In the genomic region with DNA sequence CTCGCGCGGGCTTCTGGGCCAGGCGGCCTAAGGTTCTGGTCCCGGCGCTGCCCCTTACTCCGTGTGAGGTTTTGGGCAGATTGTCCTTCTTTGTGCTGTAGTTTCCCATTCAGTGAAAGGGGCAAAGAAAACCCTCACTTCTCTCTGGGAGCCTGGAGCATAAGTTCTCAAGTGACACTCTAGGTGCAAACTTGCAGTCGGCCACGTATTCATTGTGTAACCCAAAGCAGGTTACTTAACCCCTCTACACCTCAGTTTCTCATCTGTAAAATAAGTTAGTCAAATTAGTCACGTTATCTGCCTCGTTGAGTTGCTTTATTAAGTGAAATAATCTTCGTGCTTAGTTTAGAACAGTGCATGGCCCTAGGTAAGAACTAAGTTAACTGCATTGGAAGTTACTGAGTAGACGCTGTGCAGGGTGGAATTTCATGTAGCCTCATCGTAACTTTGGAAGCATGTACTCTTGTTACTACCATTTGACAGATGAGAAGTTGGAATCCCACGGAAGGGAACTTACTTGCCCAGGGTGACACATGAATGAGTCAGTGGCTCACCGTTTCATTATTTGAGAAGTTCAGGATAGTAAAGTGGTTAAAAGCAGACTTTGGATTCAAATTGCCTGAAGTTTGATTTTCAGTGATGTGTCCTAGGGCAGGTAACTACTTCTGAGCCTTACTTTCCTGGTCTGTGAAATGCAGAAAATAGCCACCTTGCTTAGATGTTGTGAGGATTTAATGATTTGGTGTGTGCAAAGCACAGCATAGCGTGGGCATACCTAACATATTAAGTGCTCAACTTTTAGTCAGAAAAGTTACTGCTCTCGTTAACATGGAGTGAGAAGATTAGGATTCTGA, we compare ENCODE assay signal across 8 cellular contexts. TPM values are rescaled to one million over a fixed set of nuclear protein-coding genes. Genes with fewer than 3 reads are reported as not detected.
DNase-seq lines count a peak whose midpoint lies in the region; ATAC-seq and TF ChIP-seq lines count a peak whose summit lies in the region.

No MANE protein-coding gene starts in this region.

- POLR2A ChIA-PET in Caco-2 (lab: Charles Lee): interaction anchor here (0.9 to 2.4 kb wide), 7 partner anchors 10 to 362 kb away, joined by 3 to 38 read pairs (median 11); a partner anchor contains a TSS
- POLR2A ChIA-PET in activated naive CD8-positive, alpha-beta T cell treated with anti-CD3 and anti-CD28 coated beads, Interleukin-2, amount 10 ng/mL, durations not matched to agents 7 days and 5 days (lab: Charles Lee): interaction anchor here (0.6 to 3.1 kb wide), 10 partner anchors 11 to 1452 kb away, joined by 3 to 49 read pairs (median 4); a partner anchor contains a TSS

- intact Hi-C loops in Caco-2 (cut with micrococcal nuclease; ENCODE audit: unreplicated experiment): loop anchor here (10.0 kb wide), 1 partner anchor 175 kb away; no protein-coding TSS in a partner anchor

- no peak for DNase-seq in Caco-2
- no peak for DNase-seq in activated naive CD8-positive, alpha-beta T cell treated with anti-CD3 and anti-CD28 coated beads, Interleukin-2, amount 10 ng/mL, durations not matched to agents 7 days and 5 days
- peak in 1 of 3 donors; percentile 13 for DNase-seq in immature natural killer cell
- no peak for DNase-seq in stimulated activated naive CD8-positive, alpha-beta T cell treated with anti-CD3 and anti-CD28 coated beads, Interleukin-15, amount 100 ng/mL, for 72 hours
- no peak for DNase-seq in putamen (ENCODE audit: low spot score)
- DNase-seq in NCI-H510A (lab: John Stamatoyannopoulos, UW): no peak

- H3K36me3 ChIP-seq in Caco-2 (ENCODE audit: control insufficient read depth, insufficient read depth, low read length): peaks cover 5% of the 10 kb centered on the region; the same call in 1 of the 2 replicates

- no peaks in the 10 kb centered on the region for H3K27me3 ChIP-seq in Caco-2 (replicated peaks; ENCODE audit: control insufficient read depth, insufficient read depth, low read length)

- H3K27me3 Mint-ChIP-seq in Caco-2 (ENCODE audit: insufficient read depth, unreplicated experiment) (no peaks in the 10 kb centered on the region), immature natural killer cell (ENCODE audit: low read depth in 3 of 3) (peaks cover 3 to 18% (median 12%) of the 10 kb centered on the region in 3 donors)
- no peaks in the 10 kb centered on the region for H3K27me3 Mint-ChIP-seq in activated naive CD8-positive, alpha-beta T cell treated with anti-CD3 and anti-CD28 coated beads, Interleukin-2, amount 10 ng/mL, durations not matched to agents 7 days and 5 days
- no peaks in the 10 kb centered on the region for H3K27me3 Mint-ChIP-seq in stimulated activated naive CD8-positive, alpha-beta T cell treated with anti-CD3 and anti-CD28 coated beads, Interleukin-15, amount 100 ng/mL, for 72 hours

- peaks cover 18% of the 10 kb centered on the region for H3K4me1 Mint-ChIP-seq in Caco-2 (ENCODE audit: low read depth, unreplicated experiment)
- H3K4me1 Mint-ChIP-seq in activated naive CD8-positive, alpha-beta T cell treated with anti-CD3 and anti-CD28 coated beads, Interleukin-2, amount 10 ng/mL, durations not matched to agents 7 days and 5 days: peaks cover 28% of the 10 kb centered on the region
- H3K4me1 Mint-ChIP-seq in immature natural killer cell: peaks cover 46 to 61% of the 10 kb centered on the region in 2 donors
- H3K4me1 Mint-ChIP-seq in stimulated activated naive CD8-positive, alpha-beta T cell treated with anti-CD3 and anti-CD28 coated beads, Interleukin-15, amount 100 ng/mL, for 72 hours: peaks cover 48% of the 10 kb centered on the region

- peak overlapping the region; percentile 71 for H3K4me3 ChIP-seq in Caco-2 (ENCODE audit: low read depth, low read length)

- H3K27ac Mint-ChIP-seq in Caco-2 (ENCODE audit: unreplicated experiment): peak overlapping the region; percentile 98
- H3K27ac Mint-ChIP-seq in activated naive CD8-positive, alpha-beta T cell treated with anti-CD3 and anti-CD28 coated beads, Interleukin-2, amount 10 ng/mL, durations not matched to agents 7 days and 5 days: peak overlapping the region; percentile 95
- H3K27ac Mint-ChIP-seq in immature natural killer cell: peak overlapping the region; percentile 84 to 98 (median 94)
- H3K27ac Mint-ChIP-seq in stimulated activated naive CD8-positive, alpha-beta T cell treated with anti-CD3 and anti-CD28 coated beads, Interleukin-15, amount 100 ng/mL, for 72 hours: peak overlapping the region; percentile 97 to 100

- peaks cover 8% of the 10 kb centered on the region; the same call in 1 of the 2 replicates for H3K4me1 ChIP-seq in Caco-2

- no peak for ATAC-seq in activated naive CD8-positive, alpha-beta T cell treated with anti-CD3 and anti-CD28 coated beads, Interleukin-2, amount 10 ng/mL, durations not matched to agents 7 days and 5 days (ENCODE audit: low read depth)
- no peak for ATAC-seq in stimulated activated naive CD8-positive, alpha-beta T cell treated with anti-CD3 and anti-CD28 coated beads, Interleukin-15, amount 100 ng/mL, for 72 hours
- ATAC-seq in HG03095 (IDR thresholded peaks at IDR 0.05; ENCODE audit: unreplicated experiment): no peak

- H3K4me3 Mint-ChIP-seq in Caco-2 (ENCODE audit: unreplicated experiment) (peak overlapping the region; percentile 94), immature natural killer cell (peak overlapping the region; percentile 93 to 99 (median 95))
- H3K4me3 Mint-ChIP-seq in activated naive CD8-positive, alpha-beta T cell treated with anti-CD3 and anti-CD28 coated beads, Interleukin-2, amount 10 ng/mL, durations not matched to agents 7 days and 5 days: peak overlapping the region; percentile 94
- peak overlapping the region; percentile 97 to 98 for H3K4me3 Mint-ChIP-seq in stimulated activated naive CD8-positive, alpha-beta T cell treated with anti-CD3 and anti-CD28 coated beads, Interleukin-15, amount 100 ng/mL, for 72 hours

- TF ChIP-seq EP300 in Ishikawa (IDR thresholded peaks at IDR 0.05; ENCODE audit: borderline replicate concordance): no peak

- H3K9me3 ChIP-seq in Caco-2: no peaks in the 10 kb centered on the region

- no peak for TF ChIP-seq CTCF in Caco-2 (IDR thresholded peaks at IDR 0.05; ENCODE audit: insufficient read depth in 1 of 2, low read depth in 1 of 2, low read length in 1 of 2, severe bottlenecking in 1 of 2, unreplicated experiment in 1 of 2)

- BruUV-seq in Caco-2 (replicated peaks; lab: Mats Ljungman, UMichigan): TSS peak; percentile 47

- peaks cover 60% of the 10 kb centered on the region for H3K36me3 Mint-ChIP-seq in Caco-2 (ENCODE audit: insufficient read depth, unreplicated experiment)
- peaks cover 20% of the 10 kb centered on the region for H3K36me3 Mint-ChIP-seq in activated naive CD8-positive, alpha-beta T cell treated with anti-CD3 and anti-CD28 coated beads, Interleukin-2, amount 10 ng/mL, durations not matched to agents 7 days and 5 days
- H3K36me3 Mint-ChIP-seq in immature natural killer cell: peaks cover 0 to 10% (median 3%) of the 10 kb centered on the region in 3 donors

- no peak for TF ChIP-seq RAD21 in Ishikawa (IDR thresholded peaks at IDR 0.05; ENCODE audit: low read depth)

- CTCF ChIA-PET in Caco-2 (lab: Charles Lee): interaction anchor here (0.8 to 3.3 kb wide), 4 partner anchors 11 to 84 kb away, joined by 3 to 49 read pairs (median 17); a partner anchor contains a TSS

- H3K9me3 Mint-ChIP-seq in Caco-2 (ENCODE audit: unreplicated experiment) (no peaks in the 10 kb centered on the region), immature natural killer cell (no peaks in the 10 kb centered on the region)
- H3K9me3 Mint-ChIP-seq in activated naive CD8-positive, alpha-beta T cell treated with anti-CD3 and anti-CD28 coated beads, Interleukin-2, amount 10 ng/mL, durations not matched to agents 7 days and 5 days: no peaks in the 10 kb centered on the region
- no peaks in the 10 kb centered on the region for H3K9me3 Mint-ChIP-seq in stimulated activated naive CD8-positive, alpha-beta T cell treated with anti-CD3 and anti-CD28 coated beads, Interleukin-15, amount 100 ng/mL, for 72 hours

TF ChIP-seq in Ishikawa, 13 proteins besides CTCF, POLR2A, EP300 and RAD21:
- TF ChIP-seq CEBPB (IDR thresholded peaks at IDR 0.05) (peak; percentile 34), YY1 (IDR thresholded peaks at IDR 0.05; ENCODE audit: low read depth) (no peak)

RNA-seq across cellular contexts. Expression of a gene that starts 0.6 kb away (rescaled TPM):
- total RNA-seq in Caco-2 (2022): 1.3 and 2.6 TPM in 2 replicates
- total RNA-seq in activated naive CD8-positive, alpha-beta T cell treated with anti-CD3 and anti-CD28 coated beads, Interleukin-2, amount 10 ng/mL, durations not matched to agents 7 days and 5 days: 1 to 10 TPM; 2.0 to 2.5 TPM
- 1 to 10 TPM; 2.1 to 3.4 (median 2.6) TPM for polyA plus RNA-seq in immature natural killer cell

RNA-seq across cellular contexts. Expression of a gene that starts 0.8 kb away (rescaled TPM):
- total RNA-seq in Caco-2 (2022): 789 and 838 TPM in 2 replicates
- total RNA-seq in activated naive CD8-positive, alpha-beta T cell treated with anti-CD3 and anti-CD28 coated beads, Interleukin-2, amount 10 ng/mL, durations not matched to agents 7 days and 5 days: 100 to 1,000 TPM; 126 to 135 TPM
- polyA plus RNA-seq in immature natural killer cell: 100 to 1,000 TPM; 238 to 353 (median 312) TPM
